In genomic region chr1:158112994-158113758, GRCh38 we compare ENCODE assay signal across 8 cellular contexts.
DNase-seq lines count a peak whose midpoint lies in the region; ATAC-seq and TF ChIP-seq lines count a peak whose summit lies in the region.

No MANE protein-coding gene starts in this region.

- peak overlapping the region; percentile 47 to 90 (median 77) for H3K4me3 Mint-ChIP-seq in CD4-positive, CD25-positive, alpha-beta regulatory T cell

- H3K9me3 ChIP-seq in CD4-positive, CD25-positive, alpha-beta regulatory T cell (ENCODE audit: control insufficient read depth in 2 of 2, low read length in 2 of 2), result no peaks in the 10 kb centered on the region
- H3K9me3 ChIP-seq in muscle layer of colon (ENCODE audit: low read length), result no peaks in the 10 kb centered on the region
- no peaks in the 10 kb centered on the region for H3K9me3 ChIP-seq in thyroid gland

- peaks cover 26% of the 10 kb centered on the region for H3K27me3 ChIP-seq in CD4-positive, CD25-positive, alpha-beta regulatory T cell (ENCODE audit: control insufficient read depth, insufficient read depth, low read length)
- H3K27me3 ChIP-seq in muscle layer of colon (ENCODE audit: control insufficient read depth in 1 of 2, insufficient read depth in 2 of 2, low read length in 2 of 2) (no peaks in the 10 kb centered on the region), thyroid gland (no peaks in the 10 kb centered on the region)

- H3K27ac Mint-ChIP-seq in CD4-positive, CD25-positive, alpha-beta regulatory T cell, result peak overlapping the region in 1 of 3 donors; percentile 13

- peaks cover 6% of the 10 kb centered on the region for H3K4me1 ChIP-seq in CD4-positive, CD25-positive, alpha-beta regulatory T cell (ENCODE audit: control insufficient read depth, insufficient read depth, low read length, poor library complexity, severe bottlenecking)
- H3K4me1 ChIP-seq in muscle layer of colon (ENCODE audit: insufficient read depth, low read length), result no peaks in the 10 kb centered on the region
- H3K4me1 ChIP-seq in thyroid gland, result peaks cover 6% of the 10 kb centered on the region in 2 donors

- no peaks in the 10 kb centered on the region for H3K36me3 ChIP-seq in CD4-positive, CD25-positive, alpha-beta regulatory T cell (ENCODE audit: control insufficient read depth, insufficient read depth, low read length)
- H3K36me3 ChIP-seq in muscle layer of colon (ENCODE audit: insufficient read depth, low read length) (no peaks in the 10 kb centered on the region), thyroid gland (no peaks in the 10 kb centered on the region)

- TF ChIP-seq CTCF in LNCAP (IDR thresholded peaks at IDR 0.05) (peak; percentile 45; the same call in 1 of the 2 replicates), thyroid gland (IDR thresholded peaks at IDR 0.05) (peak in 3 of 6 experiments; percentile 18 to 46 (median 41))

- peak in 1 of 2 donors; percentile 33 for ATAC-seq in CD4-positive, CD25-positive, alpha-beta regulatory T cell (ENCODE audit: low read depth in 2 of 2)
- ATAC-seq in HG03095 (IDR thresholded peaks at IDR 0.05; ENCODE audit: unreplicated experiment), result no peak
- no peak for ATAC-seq in GM18520 (IDR thresholded peaks at IDR 0.05; ENCODE audit: unreplicated experiment)

- no peaks in the 10 kb centered on the region for H3K36me3 Mint-ChIP-seq in CD4-positive, CD25-positive, alpha-beta regulatory T cell

- H3K27ac ChIP-seq in CD4-positive, CD25-positive, alpha-beta regulatory T cell (ENCODE audit: insufficient read depth, low read length, poor library complexity, severe bottlenecking), result no peak overlapping the region
- H3K27ac ChIP-seq in muscle layer of colon (ENCODE audit: low read depth, low read length) (no peak overlapping the region), thyroid gland (no peak overlapping the region)

- no peak for TF ChIP-seq POLR2A in erythroblast (IDR thresholded peaks at IDR 0.05; ENCODE audit: low read length)
- no peak for TF ChIP-seq POLR2A in thyroid gland (IDR thresholded peaks at IDR 0.05)

- peaks cover 48% of the 10 kb centered on the region for H3K27me3 Mint-ChIP-seq in CD4-positive, CD25-positive, alpha-beta regulatory T cell

- intact Hi-C loops in thyroid gland (cut with DNase I), result no loop called here

- H3K4me1 Mint-ChIP-seq in CD4-positive, CD25-positive, alpha-beta regulatory T cell, result peaks cover 0 to 17% (median 5%) of the 10 kb centered on the region in 4 donors

- DNase-seq in CD4-positive, CD25-positive, alpha-beta regulatory T cell, result peak in 2 of 3 donors; percentile 14 to 20
- peak; percentile 6 to 33 for DNase-seq in activated CD4-positive, alpha-beta T cell treated with anti-CD3 and anti-CD28 coated beads for 4 hours
- DNase-seq in erythroblast (lab: John Stamatoyannopoulos, UW) (peak; percentile 16 to 25), thyroid gland (peak; percentile 12 to 30)

- no peak overlapping the region for H3K9ac ChIP-seq in muscle layer of colon (ENCODE audit: low read length)

- no peak overlapping the region for H3K4me3 ChIP-seq in CD4-positive, CD25-positive, alpha-beta regulatory T cell (ENCODE audit: low read depth, low read length)
- H3K4me3 ChIP-seq in muscle layer of colon (ENCODE audit: low read depth in 1 of 2, low read length in 2 of 2), result peak overlapping the region; percentile 55 to 57
- peak overlapping the region in 2 of 3 donors; percentile 25 to 28 for H3K4me3 ChIP-seq in thyroid gland (replicated peaks in 1 of 3)

- 18 to 21% methylated on average over 16 to 18 of the region's 58 CpGs for WGBS in thyroid gland, 2 donors

- peaks cover 0 to 3% (median 0%) of the 10 kb centered on the region in 7 donors for H3K9me3 Mint-ChIP-seq in CD4-positive, CD25-positive, alpha-beta regulatory T cell
